Comparison of ENCODE assay signal across 14 cellular contexts in the genomic region with DNA sequence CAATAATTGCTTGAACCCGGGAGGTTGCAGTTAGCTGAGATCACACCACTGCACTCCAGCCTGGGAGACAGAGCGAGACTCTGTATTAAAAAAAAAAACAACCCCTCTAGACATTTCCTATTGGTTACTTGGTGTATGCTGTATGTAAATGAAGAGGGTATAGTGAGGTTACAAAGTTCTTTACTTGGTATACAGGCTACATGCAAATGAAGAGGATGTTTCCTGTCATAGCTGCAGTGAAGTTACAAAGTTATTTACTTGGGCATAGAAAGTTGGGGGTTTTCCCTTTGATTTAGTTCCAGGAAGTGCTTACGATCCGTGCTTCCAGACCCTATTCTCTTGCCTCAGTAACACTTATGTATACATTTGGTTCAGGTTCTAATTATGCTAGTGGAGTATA. TPM values are rescaled to one million over a fixed set of nuclear protein-coding genes. Genes with fewer than 3 reads are reported as not detected.
A peak's percentile ranks its signal among the peaks of the same experiment; 100 is the strongest.
DNase-seq lines count a peak whose midpoint lies in the region; ATAC-seq, FAIRE-seq and TF ChIP-seq lines count a peak whose summit lies in the region.
"Had no signal": no experiment of that assay in that cellular context is flagged by ENCODE, and none has a peak within 500 bp of the region (broad histone marks: within the 10 kb centered on the region; RNA-seq: fewer than 3 reads in every experiment).

No MANE protein-coding gene starts in this region.

- H3K4me2 ChIP-seq in osteoblast (ENCODE audit: insufficient read depth, low read length) (no peak overlapping the region), HepG2 (ENCODE audit: low read depth, low read length) (no peak overlapping the region)

- H3K9me3 ChIP-seq in osteoblast (ENCODE audit: low read depth, low read length) (no peaks in the 10 kb centered on the region), HepG2 (ENCODE audit: low read length) (no peaks in the 10 kb centered on the region)
- H3K9me3 ChIP-seq: colonic mucosa, uterus had no signal

- in situ Hi-C loops in HepG2 (cut with HindIII; ENCODE audit: extremely low pct_ligation_motif_present, low pct_unique_long_range_greater_than_20kb), result no loop called here

- no TSS peak for BruUV-seq in HepG2 (replicated peaks; lab: Mats Ljungman, UMichigan)

- H4K20me1 ChIP-seq in osteoblast (ENCODE audit: insufficient read depth, low read length) (no peaks in the 10 kb centered on the region), HepG2 (ENCODE audit: insufficient read depth, low read length) (no peaks in the 10 kb centered on the region)

- H3K27ac ChIP-seq in osteoblast (ENCODE audit: low read depth, low read length) (no peak overlapping the region), HepG2 (ENCODE audit: extremely low read length, insufficient read depth, low read length) (no peak overlapping the region)
- H3K27ac ChIP-seq: colonic mucosa, HL-60, uterus had no signal

- H3K79me2 ChIP-seq in osteoblast (ENCODE audit: insufficient read depth, low read length) (no peaks in the 10 kb centered on the region), HepG2 (ENCODE audit: insufficient read depth, low read length) (no peaks in the 10 kb centered on the region)

- H3K27ac Mint-ChIP-seq in activated T-helper 2 cell treated with anti-CD3 and anti-CD28 coated beads, Interferon-gamma antibody, Interleukin-2, Interleukin-4, amounts not matched to agents 10 μg/mL and 5 μg/mL and 100 μg/mL, durations not matched to agents 14 hours and 24 hours and 36 hours, result peak overlapping the region; percentile 69

- ATAC-seq in GM18511 (IDR thresholded peaks at IDR 0.05; ENCODE audit: unreplicated experiment), result peak; percentile 88
- peak; percentile 96 for ATAC-seq in GM21390 (IDR thresholded peaks at IDR 0.05; ENCODE audit: unreplicated experiment)
- ATAC-seq in HG03097 (IDR thresholded peaks at IDR 0.05; ENCODE audit: low FRiP score, unreplicated experiment), result peak; percentile 93
- ATAC-seq in omental fat pad (ENCODE audit: low FRiP score), result no peak
- ATAC-seq in HepG2, result no peak

- H3K36me3 ChIP-seq in osteoblast (ENCODE audit: insufficient read depth, low read length) (no peaks in the 10 kb centered on the region), HepG2 (replicated peaks in 1 of 2; ENCODE audit: control insufficient read depth in 1 of 2, insufficient read depth in 2 of 2, low read length in 2 of 2) (no peaks in the 10 kb centered on the region)
- H3K36me3 ChIP-seq: colonic mucosa, uterus had no signal

- POLR2A ChIA-PET in HepG2 (lab: Yijun Ruan, JAX), result no interaction called here

- peaks cover 32% of the 10 kb centered on the region for H3K36me3 Mint-ChIP-seq in activated T-helper 2 cell treated with anti-CD3 and anti-CD28 coated beads, Interferon-gamma antibody, Interleukin-2, Interleukin-4, amounts not matched to agents 10 μg/mL and 5 μg/mL and 100 μg/mL, durations not matched to agents 14 hours and 24 hours and 36 hours (ENCODE audit: low read depth)

- peaks cover 65% of the 10 kb centered on the region for H3K4me1 Mint-ChIP-seq in activated T-helper 2 cell treated with anti-CD3 and anti-CD28 coated beads, Interferon-gamma antibody, Interleukin-2, Interleukin-4, amounts not matched to agents 10 μg/mL and 5 μg/mL and 100 μg/mL, durations not matched to agents 14 hours and 24 hours and 36 hours (ENCODE audit: low read depth)

- intact Hi-C loops in activated T-helper 2 cell treated with anti-CD3 and anti-CD28 coated beads, Interferon-gamma antibody, Interleukin-2, Interleukin-4, amounts not matched to agents 10 μg/mL and 5 μg/mL and 100 μg/mL, durations not matched to agents 14 hours and 24 hours and 36 hours (cut with micrococcal nuclease), result loop anchor here (1.0 to 5.0 kb wide), 4 partner anchors 9 to 759 kb away; no protein-coding TSS in a partner anchor
- intact Hi-C loops in HepG2 (cut with micrococcal nuclease; ENCODE audit: unreplicated experiment), result no loop called here

- H3K4me1 ChIP-seq in osteoblast (ENCODE audit: insufficient read depth, low read length), result no peaks in the 10 kb centered on the region
- H3K4me1 ChIP-seq in HepG2 (ENCODE audit: insufficient read depth, low read length), result no peaks in the 10 kb centered on the region
- H3K4me1 ChIP-seq: colonic mucosa, uterus had no signal

- peak overlapping the region; percentile 58 for H3K4me3 Mint-ChIP-seq in activated T-helper 2 cell treated with anti-CD3 and anti-CD28 coated beads, Interferon-gamma antibody, Interleukin-2, Interleukin-4, amounts not matched to agents 10 μg/mL and 5 μg/mL and 100 μg/mL, durations not matched to agents 14 hours and 24 hours and 36 hours (ENCODE audit: low read depth)

- TF ChIP-seq CTCF in omental fat pad (IDR thresholded peaks at IDR 0.05) (no peak), osteoblast (IDR thresholded peaks at IDR 0.05; ENCODE audit: extremely low read depth, low read depth, low read length) (no peak), HepG2 (CRISPR knock-in tag; IDR thresholded peaks at IDR 0.05) (no peak)

- DNase-seq in activated T-helper 2 cell treated with anti-CD3 and anti-CD28 coated beads, Interferon-gamma antibody, Interleukin-2, Interleukin-4, amounts not matched to agents 10 μg/mL and 5 μg/mL and 100 μg/mL, durations not matched to agents 14 hours and 24 hours and 36 hours (ENCODE audit: low spot score), result no peak
- DNase-seq in hepatic stellate cell (ENCODE audit: low spot score), result no peak
- no peak for DNase-seq in omental fat pad (ENCODE audit: low spot score)
- no peak for DNase-seq in osteoblast (ENCODE audit: insufficient read length, low spot score, missing footprints)
- no peak for DNase-seq in HepG2 (ENCODE audit: low spot score)
- DNase-seq: activated T-cell treated with anti-CD3 and anti-CD28 coated beads, Interleukin-2, amount 50 U/mL, for 1 hour; colonic mucosa; NCI-H226; SW 1271; uterus had no signal

- CTCF ChIA-PET in HepG2 (lab: Yijun Ruan, JAX; ENCODE audit: low intra/inter-chr PET ratio, low total read pairs), result no interaction called here

- no peak overlapping the region for H2AFZ ChIP-seq in osteoblast (ENCODE audit: low read length)
- H2AFZ ChIP-seq in HepG2 (ENCODE audit: low read length), result no peak overlapping the region

- H3K9ac ChIP-seq in HepG2 (ENCODE audit: insufficient read depth, low read depth, low read length), result no peak overlapping the region

- TF ChIP-seq EP300 in HepG2 (IDR thresholded peaks at IDR 0.05; ENCODE audit: low read depth in 2 of 2, low read length in 2 of 2) (no peak), HepG2 (CRISPR knock-in tag; IDR thresholded peaks at IDR 0.05; ENCODE audit: borderline replicate concordance) (no peak)

- H3K27me3 ChIP-seq in osteoblast (ENCODE audit: insufficient read depth, low read length), result peaks cover 9% of the 10 kb centered on the region
- peaks cover 0 to 4% of the 10 kb centered on the region in 2 experiments; a peak in 2 of 5 replicates for H3K27me3 ChIP-seq in HepG2 (ENCODE audit: control insufficient read depth in 1 of 2, insufficient read depth in 2 of 2, low read length in 2 of 2)
- H3K27me3 ChIP-seq: colonic mucosa, uterus had no signal

- H3K9me3 Mint-ChIP-seq in activated T-helper 2 cell treated with anti-CD3 and anti-CD28 coated beads, Interferon-gamma antibody, Interleukin-2, Interleukin-4, amounts not matched to agents 10 μg/mL and 5 μg/mL and 100 μg/mL, durations not matched to agents 14 hours and 24 hours and 36 hours, result peaks cover 4% of the 10 kb centered on the region

- H3K4me3 ChIP-seq in osteoblast (ENCODE audit: insufficient read depth, low read length) (no peak overlapping the region), HepG2 (replicated peaks in 1 of 3; ENCODE audit: insufficient read depth in 1 of 3, low read depth in 2 of 3, low read length in 3 of 3) (no peak overlapping the region)
- H3K4me3 ChIP-seq: colonic mucosa, uterus had no signal

- no peak for TF ChIP-seq RAD21 in HepG2 (CRISPR knock-in tag; IDR thresholded peaks at IDR 0.05)

- WGBS in HepG2 (ENCODE audit: low lambda C conversion rate), result 9% methylated on average over 4 of the region's 4 CpGs

- no peaks in the 10 kb centered on the region for H3K27me3 Mint-ChIP-seq in activated T-helper 2 cell treated with anti-CD3 and anti-CD28 coated beads, Interferon-gamma antibody, Interleukin-2, Interleukin-4, amounts not matched to agents 10 μg/mL and 5 μg/mL and 100 μg/mL, durations not matched to agents 14 hours and 24 hours and 36 hours (ENCODE audit: low read depth)

- no peak for FAIRE-seq in HepG2 (lab: Jason Lieb, UNC)

- TF ChIP-seq POLR2A in HepG2 (IDR thresholded peaks at IDR 0.05; ENCODE audit: insufficient read depth in 1 of 2, low read depth in 2 of 2, low read length in 2 of 2), result no peak

RNA-seq across cellular contexts. Expression of gene CLNK, which starts 38.4 kb away (rescaled TPM):
- total RNA-seq in activated T-helper 2 cell treated with anti-CD3 and anti-CD28 coated beads, Interferon-gamma antibody, Interleukin-2, Interleukin-4, amounts not matched to agents 10 μg/mL and 5 μg/mL and 100 μg/mL, durations not matched to agents 14 hours and 24 hours and 36 hours, result 0.89 and 1.3 TPM in 2 replicates
- total RNA-seq in omental fat pad, result not detected
- not detected in 2 replicates for total RNA-seq in osteoblast
- total RNA-seq in HepG2 (2016; rRNA removed; fragmentation: Illumina TruSeq; extraction: Trizol), result not detected in 2 replicates
- total RNA-seq in HepG2 (2016; cell fraction: cytosol; rRNA removed; fragmentation: Illumina TruSeq; extraction: Trizol; ENCODE audit: low read depth), result not detected in 2 replicates
- not detected in 2 replicates for total RNA-seq in HepG2 (2016; cell fraction: insoluble cytoplasmic fraction; rRNA removed; fragmentation: Illumina TruSeq; extraction: Trizol)
- not detected in 2 replicates for total RNA-seq in HepG2 (2016; cell fraction: membrane; rRNA removed; fragmentation: Illumina TruSeq; extraction: Trizol)
- total RNA-seq in HepG2 (2016; cell fraction: nucleus; rRNA removed; fragmentation: Illumina TruSeq; extraction: Trizol), result not detected in 2 replicates
- not detected in 2 replicates for polyA plus RNA-seq in HepG2 (2011; rRNA removed)
- polyA plus RNA-seq in HepG2 (2011; cell fraction: cytosol; rRNA removed), result not detected in 2 replicates
- polyA plus RNA-seq in HepG2 (2011; cell fraction: nucleus; rRNA removed), result not detected in 2 replicates
- not detected in 2 replicates for polyA plus RNA-seq in HepG2 (2012)
- polyA plus RNA-seq in HepG2 (2016; cell fraction: cytosol; fragmentation: Illumina TruSeq; extraction: Trizol; ENCODE audit: low read depth), result not detected in 2 replicates
- polyA plus RNA-seq in HepG2 (2016; cell fraction: insoluble cytoplasmic fraction; fragmentation: Illumina TruSeq; extraction: Trizol; ENCODE audit: low read depth), result not detected in 2 replicates
- not detected in 2 replicates for polyA plus RNA-seq in HepG2 (2016; cell fraction: membrane; fragmentation: Illumina TruSeq; extraction: Trizol; ENCODE audit: low read depth)
- polyA plus RNA-seq in HepG2 (2016; cell fraction: nucleus; fragmentation: Illumina TruSeq; extraction: Trizol; ENCODE audit: insufficient read depth, low read depth), result not detected in 2 replicates
- polyA minus RNA-seq in HepG2 (2011; rRNA and poly(A)+ RNA removed; ENCODE audit: low replicate concordance), result not detected in 2 replicates
- not detected in 2 replicates for polyA minus RNA-seq in HepG2 (2011; cell fraction: cytosol; rRNA and poly(A)+ RNA removed)
- not detected in 2 replicates for polyA minus RNA-seq in HepG2 (2011; cell fraction: nucleus; rRNA and poly(A)+ RNA removed)
- total RNA-seq: uterus had no signal

Comparison
In these comparisons a context has a peak if more than half of its experiments do, and no peak if none do; other contexts are left out.
1. ATAC-seq: peak in GM18511 (single experiment), GM21390 (single experiment) and HG03097 (single experiment); none in omental fat pad (single experiment) and HepG2 (single experiment).